In the genomic region with DNA sequence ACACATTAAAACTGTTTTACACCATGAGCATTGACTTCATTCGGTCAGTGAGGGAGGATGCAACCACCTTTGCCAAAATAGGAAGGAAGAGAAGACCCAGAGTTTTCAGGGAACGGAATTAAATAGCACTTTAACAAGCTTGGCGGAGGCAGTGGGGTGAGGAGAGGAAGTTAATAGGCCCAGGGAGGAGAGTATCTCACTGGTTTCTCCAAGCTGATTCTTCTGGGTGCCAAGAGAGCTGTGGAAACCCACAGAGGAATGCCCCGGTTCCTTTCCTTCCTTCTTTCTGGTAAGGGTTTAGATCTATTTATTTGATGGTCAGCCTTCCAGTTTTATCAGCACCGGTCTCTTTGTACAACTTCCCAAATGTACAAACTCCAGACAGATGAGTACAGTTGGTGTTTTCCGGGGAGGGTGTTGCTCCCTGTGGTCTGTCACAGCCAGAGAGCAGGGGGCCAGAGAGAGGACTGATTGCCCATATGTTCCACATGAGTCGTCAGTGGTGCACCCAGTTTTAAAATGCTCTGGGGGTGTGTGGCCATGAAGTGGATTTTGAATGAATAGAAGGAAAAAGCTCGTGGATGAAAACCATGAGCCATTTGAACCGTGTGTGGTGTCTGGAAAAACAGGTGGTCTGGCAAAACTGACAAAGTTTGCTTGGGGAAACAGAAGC, we compare ENCODE assay signal across 10 cellular contexts. TPM values are rescaled to one million over a fixed set of nuclear protein-coding genes. Genes with fewer than 3 reads are reported as not detected.
DNase-seq lines count a peak whose midpoint lies in the region; ATAC-seq, FAIRE-seq and TF ChIP-seq lines count a peak whose summit lies in the region.
"Had no signal": no experiment of that assay in that cellular context is flagged by ENCODE, and none has a peak within 500 bp of the region (broad histone marks: within the 10 kb centered on the region; RNA-seq: fewer than 3 reads in every experiment).

No MANE protein-coding gene starts in this region.

- ATAC-seq in activated naive CD4-positive, alpha-beta T cell treated with anti-CD3 and anti-CD28 coated beads, Interleukin-2, amount 50 U/mL, for 72 hours: peak; percentile 32 to 51

- TF ChIP-seq POLR2A in suprapubic skin (IDR thresholded peaks at IDR 0.05): no peak

- H4K20me1 ChIP-seq in BLaER1 treated with 17β-estradiol and CSF1 and Interleukin-3, amounts not matched to agents 10 nM and 100 nM: peaks cover 0 to 24% (median 0%) of the 10 kb centered on the region in 11 experiments; a peak in 4 of 22 replicates

- H3K4me2 ChIP-seq in BLaER1 treated with 17β-estradiol and CSF1 and Interleukin-3, amounts not matched to agents 10 nM and 100 nM: peak overlapping the region; percentile 56 to 87 (median 73)
- H3K4me2 ChIP-seq in trophoblast cell (ENCODE audit: low read length): no peak overlapping the region

- H3K9me3 Mint-ChIP-seq in activated naive CD4-positive, alpha-beta T cell treated with anti-CD3 and anti-CD28 coated beads, Interleukin-2, amount 50 U/mL, for 72 hours: peaks cover 7 to 8% of the 10 kb centered on the region in 2 donors

- WGBS in trophoblast cell (ENCODE audit: extremely low coverage, insufficient coverage, insufficient read length): no CpG with 5 or more reads among the region's 9 CpGs
- 71% methylated on average over 9 of the region's 9 CpGs for WGBS in suprapubic skin

- H2AK5ac ChIP-seq in trophoblast cell (ENCODE audit: low read length): no peak overlapping the region

- intact Hi-C loops in kidney (cut with DNase I): no loop called here

- peak overlapping the region; percentile 43 for H3K4ac ChIP-seq in trophoblast cell (ENCODE audit: low read depth, low read length)

- H3K27ac ChIP-seq in BLaER1 treated with 17β-estradiol and CSF1 and Interleukin-3, amounts not matched to agents 10 nM and 100 nM: peak overlapping the region in 8 of 11 experiments; percentile 1 to 44 (median 21); a peak in 10 of 22 replicates
- no peak overlapping the region for H3K27ac ChIP-seq in trophoblast cell (ENCODE audit: low read depth, low read length)
- H3K27ac ChIP-seq in suprapubic skin: no peak overlapping the region
- peak overlapping the region in 1 of 2 donors; percentile 23 for H3K27ac ChIP-seq in kidney (ENCODE audit: low read depth in 2 of 2, low read length in 2 of 2)

- peaks cover 13% of the 10 kb centered on the region for H3K79me2 ChIP-seq in trophoblast cell (ENCODE audit: control insufficient read depth, insufficient read depth, low read length, poor library complexity)

- peaks cover 7% of the 10 kb centered on the region for H3K79me1 ChIP-seq in trophoblast cell (ENCODE audit: low read length)

- peak overlapping the region; percentile 65 for H2BK12ac ChIP-seq in trophoblast cell (ENCODE audit: low read length)

- peaks cover 42 to 59% of the 10 kb centered on the region in 2 donors for H3K36me3 Mint-ChIP-seq in activated naive CD4-positive, alpha-beta T cell treated with anti-CD3 and anti-CD28 coated beads, Interleukin-2, amount 50 U/mL, for 72 hours

- H3K36me3 ChIP-seq in BLaER1 treated with 17β-estradiol and CSF1 and Interleukin-3, amounts not matched to agents 10 nM and 100 nM: no peaks in the 10 kb centered on the region
- peaks cover 0 to 2% of the 10 kb centered on the region in 2 experiments for H3K36me3 ChIP-seq in trophoblast cell (ENCODE audit: control insufficient read depth in 1 of 2, insufficient read depth in 2 of 2, low read length in 2 of 2)
- H3K36me3 ChIP-seq in suprapubic skin: no peaks in the 10 kb centered on the region
- no peaks in the 10 kb centered on the region for H3K36me3 ChIP-seq in kidney (ENCODE audit: control insufficient read depth in 1 of 2, insufficient read depth in 2 of 2, low read length in 2 of 2)

- H3K9ac ChIP-seq in BLaER1 treated with 17β-estradiol and CSF1 and Interleukin-3, amounts not matched to agents 10 nM and 100 nM: peak overlapping the region in 9 of 11 experiments; percentile 2 to 46 (median 16); a peak in 7 of 22 replicates
- H3K9ac ChIP-seq in trophoblast cell (ENCODE audit: low read length): no peak overlapping the region
- H3K9ac ChIP-seq in kidney (ENCODE audit: low read length in 2 of 2): no peak overlapping the region

- peak overlapping the region; percentile 41 for H2BK120ac ChIP-seq in trophoblast cell (ENCODE audit: insufficient read depth, low read length, poor library complexity)

- DNase-seq in KBM-7 (peak; percentile 80), trophoblast cell (no peak), NCI-H82 (lab: John Stamatoyannopoulos, UW) (no peak), suprapubic skin (ENCODE audit: low spot score in 2 of 2) (no peak), kidney (no peak), NCI-H1105 (lab: John Stamatoyannopoulos, UW) (no peak)
- DNase-seq in activated naive CD4-positive, alpha-beta T cell treated with anti-CD3 and anti-CD28 coated beads, Interleukin-2, amount 50 U/mL, for 72 hours (ENCODE audit: low spot score in 2 of 2): no peak
- DNase-seq: left cardiac atrium, MM.1S had no signal

- no peak for TF ChIP-seq EP300 in suprapubic skin (IDR thresholded peaks at IDR 0.05)

- H3K23ac ChIP-seq in trophoblast cell (ENCODE audit: low read length): no peak overlapping the region

- H3K18ac ChIP-seq in trophoblast cell (ENCODE audit: low read length): no peak overlapping the region

- H3K4me1 ChIP-seq in BLaER1 treated with 17β-estradiol and CSF1 and Interleukin-3, amounts not matched to agents 10 nM and 100 nM: peaks cover 64 to 89% (median 81%) of the 10 kb centered on the region in 10 experiments
- H3K4me1 ChIP-seq in trophoblast cell (ENCODE audit: control insufficient read depth in 1 of 2, insufficient read depth in 2 of 2, low read length in 2 of 2) (peaks cover 11 to 27% of the 10 kb centered on the region in 2 experiments), suprapubic skin (peaks cover 56% of the 10 kb centered on the region), kidney (ENCODE audit: control insufficient read depth in 1 of 2, insufficient read depth in 1 of 2, low read depth in 1 of 2, low read length in 2 of 2) (peaks cover 0 to 8% of the 10 kb centered on the region in 2 donors)

- H4K12ac ChIP-seq in trophoblast cell (ENCODE audit: low read depth, low read length): no peak overlapping the region

- peaks cover 0 to 2% (median 0%) of the 10 kb centered on the region in 11 experiments; a peak in 3 of 22 replicates for H3K27me3 ChIP-seq in BLaER1 treated with 17β-estradiol and CSF1 and Interleukin-3, amounts not matched to agents 10 nM and 100 nM
- H3K27me3 ChIP-seq in trophoblast cell (ENCODE audit: insufficient read depth, low read length): no peaks in the 10 kb centered on the region
- H3K27me3 ChIP-seq in suprapubic skin: no peaks in the 10 kb centered on the region

- TF ChIP-seq CTCF in suprapubic skin (IDR thresholded peaks at IDR 0.05) (no peak), kidney (IDR thresholded peaks at IDR 0.05; ENCODE audit: borderline replicate concordance, extremely low read depth, insufficient read depth) (no peak)

- H4K8ac ChIP-seq in trophoblast cell (ENCODE audit: low read depth, low read length): peak overlapping the region; percentile 7

- FAIRE-seq in kidney (lab: Jason Lieb, UNC): no peak

- H2BK5ac ChIP-seq in trophoblast cell (ENCODE audit: low read depth, low read length, poor library complexity): no peak overlapping the region

- peak overlapping the region; percentile 98 for H3K27ac Mint-ChIP-seq in activated naive CD4-positive, alpha-beta T cell treated with anti-CD3 and anti-CD28 coated beads, Interleukin-2, amount 50 U/mL, for 72 hours

- H4K91ac ChIP-seq in trophoblast cell (ENCODE audit: low read depth, low read length): no peak overlapping the region

- no peak overlapping the region for H3K14ac ChIP-seq in trophoblast cell (ENCODE audit: low read length)

- peak overlapping the region in 2 of 10 experiments; percentile 13 to 29; a peak in 2 of 20 replicates for H3K4me3 ChIP-seq in BLaER1 treated with 17β-estradiol and CSF1 and Interleukin-3, amounts not matched to agents 10 nM and 100 nM
- no peak overlapping the region for H3K4me3 ChIP-seq in trophoblast cell (ENCODE audit: low read depth, low read length)
- no peak overlapping the region for H3K4me3 ChIP-seq in suprapubic skin
- no peak overlapping the region for H3K4me3 ChIP-seq in kidney (ENCODE audit: low read length in 2 of 2)

- no peaks in the 10 kb centered on the region for H3K9me3 ChIP-seq in BLaER1 treated with 17β-estradiol and CSF1 and Interleukin-3, amounts not matched to agents 10 nM and 100 nM (replicated peaks in 1 of 11)
- H3K9me3 ChIP-seq in trophoblast cell (ENCODE audit: insufficient read depth, low read depth, low read length) (no peaks in the 10 kb centered on the region), suprapubic skin (no peaks in the 10 kb centered on the region), kidney (ENCODE audit: control insufficient read depth in 1 of 2, low read length in 2 of 2) (no peaks in the 10 kb centered on the region)

- in situ Hi-C loops in KBM-7 (cut with MboI; ENCODE audit: low pct_unique_long_range_greater_than_20kb, low sequenced_read_pairs): no loop called here

- no peak overlapping the region for H2AFZ ChIP-seq in trophoblast cell (ENCODE audit: insufficient read depth, low read length, poor library complexity)

RNA-seq across cellular contexts. Expression of a gene that starts 26.5 kb away (rescaled TPM):
- total RNA-seq in activated naive CD4-positive, alpha-beta T cell treated with anti-CD3 and anti-CD28 coated beads, Interleukin-2, amount 50 U/mL, for 72 hours: 100 to 1,000 TPM; 131 to 216 TPM
- polyA plus RNA-seq in trophoblast cell (2013): 145 and 158 TPM in 2 replicates
- total RNA-seq in suprapubic skin: 100 to 1,000 TPM in 1 of 4 donors, 10 to 100 TPM in 3; 49.5 to 147 (median 59.2) TPM
- total RNA-seq in kidney: 47.0 TPM
- polyA plus RNA-seq in kidney (ENCODE audit: insufficient read depth, low read depth, low replicate concordance): 8.3 TPM

Comparison
In these comparisons a context has a peak if more than half of its experiments do, and no peak if none do; other contexts are left out.
1. H3K27ac ChIP-seq: peak in BLaER1 treated with 17β-estradiol and CSF1 and Interleukin-3, amounts not matched to agents 10 nM and 100 nM (8 of 11); none in trophoblast cell (single experiment) and suprapubic skin (single experiment).
2. H3K9ac ChIP-seq: peak in BLaER1 treated with 17β-estradiol and CSF1 and Interleukin-3, amounts not matched to agents 10 nM and 100 nM (9 of 11); none in trophoblast cell (single experiment) and kidney (0 of 2).